8 cellular contexts compared by ENCODE assay signal in the genomic region with DNA sequence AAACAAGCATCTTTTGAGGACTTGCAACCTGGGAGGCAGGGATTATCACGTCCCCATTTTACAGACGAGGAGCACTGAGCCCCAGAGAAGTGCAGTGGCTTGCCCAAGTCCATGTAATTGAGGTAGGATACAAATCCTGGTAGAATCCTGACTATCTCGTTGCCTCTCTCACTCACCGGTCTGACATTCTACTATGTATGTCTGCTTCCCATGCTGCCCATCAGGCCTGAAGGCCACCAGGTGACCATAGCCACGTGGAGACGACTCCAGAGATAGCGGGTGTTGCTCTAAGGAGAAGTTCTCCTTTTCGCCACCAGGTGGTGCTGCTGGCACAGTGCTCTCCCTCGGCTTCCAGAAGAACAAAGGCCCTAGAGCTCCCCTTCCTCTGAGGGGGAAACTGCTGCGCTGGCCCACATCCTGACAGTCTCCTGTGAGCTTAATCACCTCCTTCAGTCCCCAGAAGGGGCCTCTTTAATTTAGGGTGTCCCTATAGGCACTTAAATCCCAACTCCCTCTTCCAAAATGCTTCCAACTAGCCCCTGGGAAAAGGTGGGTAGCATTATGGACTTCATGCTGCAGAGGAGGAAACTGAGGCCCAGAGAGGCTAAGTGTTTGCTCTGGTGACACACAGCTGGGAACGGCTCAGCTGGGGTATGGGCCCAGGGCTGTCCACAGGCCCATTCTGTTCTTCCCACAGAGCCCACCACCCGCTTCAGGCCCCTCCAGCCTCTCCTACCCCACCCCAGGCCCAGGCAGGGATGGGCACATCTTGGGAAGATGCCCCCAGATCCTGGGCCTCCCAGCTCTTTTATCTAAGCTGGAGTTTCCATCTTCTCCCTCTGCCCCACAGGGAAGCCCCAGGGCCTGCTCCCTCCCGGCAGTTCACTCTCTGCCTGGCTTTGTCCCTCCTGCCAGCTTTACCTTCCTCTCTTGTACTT.
DNase-seq lines count a peak whose midpoint lies in the region; ATAC-seq lines count a peak whose summit lies in the region.

No MANE protein-coding gene starts in this region.

- in situ Hi-C loops in ACHN (cut with HindIII; ENCODE audit: low pct_ligation_motif_present, low pct_unique_long_range_greater_than_20kb, low sequenced_read_pairs), result no loop called here

- DNase-seq in ACHN (peak; percentile 85), NCI-H69 (lab: John Stamatoyannopoulos, UW) (peak; percentile 88), ecto neural progenitor cell (ENCODE audit: low spot score) (peak; percentile 90), medulla oblongata (ENCODE audit: extremely low spot score) (peak; percentile 87)
- peak; percentile 85 to 86 for DNase-seq in activated CD4-positive, alpha-beta T cell treated with anti-CD3 and anti-CD28 coated beads, Interleukin-2, amount 50 U/mL, for 4 hours
- DNase-seq in stimulated activated CD8-positive, alpha-beta memory T cell treated with anti-CD3 and anti-CD28 coated beads, Interleukin-15, amount 100 ng/mL, for 1 hour (ENCODE audit: low read depth), result peak; percentile 84

- ATAC-seq in GM18867 (IDR thresholded peaks at IDR 0.05; ENCODE audit: unreplicated experiment) (peak; percentile 42), HG03521 (IDR thresholded peaks at IDR 0.05; ENCODE audit: unreplicated experiment) (peak; percentile 56)

Comparison
In these comparisons a context has a peak if more than half of its experiments do, and no peak if none do; other contexts are left out.
1. Peak in every context shown above with its lines: DNase-seq and ATAC-seq.